In genomic region chr10:29039091-29039490, GRCh38 we compare ENCODE assay signal across 23 cellular contexts.
DNase-seq lines count a peak whose midpoint lies in the region; ATAC-seq and TF ChIP-seq lines count a peak whose summit lies in the region.
"Had no signal": no experiment of that assay in that cellular context is flagged by ENCODE, and none has a peak within 500 bp of the region (broad histone marks: within the 10 kb centered on the region; RNA-seq: fewer than 3 reads in every experiment).

No MANE protein-coding gene starts in this region.

- no peak overlapping the region for H3K9ac ChIP-seq in adipocyte (ENCODE audit: low read length)
- H3K9ac ChIP-seq: BLaER1 treated with 17β-estradiol and CSF1 and Interleukin-3, amounts not matched to agents 10 nM and 100 nM had no signal

- CTCF ChIA-PET in AG04450 (lab: Charles Lee), result no interaction called here
- CTCF ChIA-PET in CD8-positive, alpha-beta T cell (lab: Charles Lee), result no interaction called here

- peaks cover 30% of the 10 kb centered on the region for H3K4me1 ChIP-seq in adipocyte (ENCODE audit: control insufficient read depth, insufficient read depth, low read length)
- no peaks in the 10 kb centered on the region for H3K4me1 ChIP-seq in CD8-positive, alpha-beta T cell (ENCODE audit: insufficient read depth, low read length)

- H3K4me1 Mint-ChIP-seq in osteocyte (ENCODE audit: unreplicated experiment), result peaks cover 32% of the 10 kb centered on the region
- no peaks in the 10 kb centered on the region for H3K4me1 Mint-ChIP-seq in CD8-positive, alpha-beta T cell (ENCODE audit: low read depth)

- intact Hi-C loops in CD8-positive, alpha-beta T cell (cut with DNase I, micrococcal nuclease), result no loop called here

- H3K36me3 ChIP-seq in adipocyte (ENCODE audit: control insufficient read depth, insufficient read depth, low read length, severe bottlenecking), result no peaks in the 10 kb centered on the region
- H3K36me3 ChIP-seq in CD8-positive, alpha-beta T cell (ENCODE audit: insufficient read depth, low read length), result no peaks in the 10 kb centered on the region
- H3K36me3 ChIP-seq: BLaER1 treated with 17β-estradiol and CSF1 and Interleukin-3, amounts not matched to agents 10 nM and 100 nM; MG63; SJSA1 had no signal

- POLR2A ChIA-PET in AG04450 (lab: Yijun Ruan, JAX), result interaction anchor here (1.2 kb wide), 1 partner anchor 198 kb away, joined by 4 read pairs; no protein-coding TSS in a partner anchor
- POLR2A ChIA-PET in CD8-positive, alpha-beta T cell (lab: Charles Lee), result no interaction called here

- H3K27me3 ChIP-seq in AG04450 (ENCODE audit: control insufficient read depth, insufficient read depth, low read length) (no peaks in the 10 kb centered on the region), adipocyte (replicated peaks; ENCODE audit: control insufficient read depth, insufficient read depth, low read length) (no peaks in the 10 kb centered on the region)
- no peaks in the 10 kb centered on the region for H3K27me3 ChIP-seq in CD8-positive, alpha-beta T cell (ENCODE audit: insufficient read depth, low read length)
- H3K27me3 ChIP-seq: BLaER1 treated with 17β-estradiol and CSF1 and Interleukin-3, amounts not matched to agents 10 nM and 100 nM; MG63; SJSA1 had no signal

- ATAC-seq in CD8-positive, alpha-beta T cell, result no peak
- ATAC-seq: PC-3 had no signal

- H3K9me3 Mint-ChIP-seq in osteocyte (ENCODE audit: unreplicated experiment), result peaks cover 18% of the 10 kb centered on the region
- no peaks in the 10 kb centered on the region for H3K9me3 Mint-ChIP-seq in CD8-positive, alpha-beta T cell

- TF ChIP-seq CTCF in AG04450 (IDR thresholded peaks at IDR 0.05; ENCODE audit: low read depth, low read length), result no peak
- no peak for TF ChIP-seq CTCF in fibroblast of villous mesenchyme (IDR thresholded peaks at IDR 0.05; ENCODE audit: insufficient read depth, low read depth, low read length)
- TF ChIP-seq CTCF in osteocyte (IDR thresholded peaks at IDR 0.05), result no peak
- TF ChIP-seq CTCF in CD8-positive, alpha-beta T cell (IDR thresholded peaks at IDR 0.05), result no peak

- no peak overlapping the region for H3K4me3 ChIP-seq in AG04450 (ENCODE audit: low read depth, low read length)
- H3K4me3 ChIP-seq in adipocyte (ENCODE audit: low read length), result no peak overlapping the region
- H3K4me3 ChIP-seq in fibroblast of villous mesenchyme (ENCODE audit: low read depth, low read length), result no peak overlapping the region
- no peak overlapping the region for H3K4me3 ChIP-seq in CD8-positive, alpha-beta T cell (ENCODE audit: low read depth, low read length)
- H3K4me3 ChIP-seq: BLaER1 treated with 17β-estradiol and CSF1 and Interleukin-3, amounts not matched to agents 10 nM and 100 nM; MG63; SJSA1 had no signal

- H3K27ac ChIP-seq in AG04450 (ENCODE audit: low read depth, low read length), result peak overlapping the region; percentile 52
- no peak overlapping the region for H3K27ac ChIP-seq in CD8-positive, alpha-beta T cell (ENCODE audit: low read depth, low read length)
- H3K27ac ChIP-seq: 22Rv1; BLaER1 treated with 17β-estradiol and CSF1 and Interleukin-3, amounts not matched to agents 10 nM and 100 nM; SJSA1 had no signal

- no peaks in the 10 kb centered on the region for H3K36me3 Mint-ChIP-seq in osteocyte (ENCODE audit: unreplicated experiment)
- H3K36me3 Mint-ChIP-seq in CD8-positive, alpha-beta T cell, result no peaks in the 10 kb centered on the region

- no peaks in the 10 kb centered on the region for H3K27me3 Mint-ChIP-seq in osteocyte (ENCODE audit: unreplicated experiment)
- H3K27me3 Mint-ChIP-seq in CD8-positive, alpha-beta T cell (ENCODE audit: low read depth), result peaks cover 20% of the 10 kb centered on the region

- peak overlapping the region; percentile 83 for H3K27ac Mint-ChIP-seq in osteocyte (ENCODE audit: unreplicated experiment)
- no peak overlapping the region for H3K27ac Mint-ChIP-seq in CD8-positive, alpha-beta T cell
- H3K27ac Mint-ChIP-seq: CD4-positive, alpha-beta T cell had no signal

- no peaks in the 10 kb centered on the region for H3K9me3 ChIP-seq in AG04450 (ENCODE audit: control insufficient read depth, insufficient read depth, low read length)
- H3K9me3 ChIP-seq in adipocyte (ENCODE audit: control insufficient read depth, low read length), result no peaks in the 10 kb centered on the region
- H3K9me3 ChIP-seq in CD8-positive, alpha-beta T cell (ENCODE audit: low read length), result no peaks in the 10 kb centered on the region
- H3K9me3 ChIP-seq: SJSA1 had no signal

- no peak overlapping the region for H3K4me3 Mint-ChIP-seq in osteocyte (ENCODE audit: unreplicated experiment)
- H3K4me3 Mint-ChIP-seq in CD8-positive, alpha-beta T cell, result no peak overlapping the region
- H3K4me3 Mint-ChIP-seq: CD4-positive, alpha-beta T cell had no signal

- no peak for DNase-seq in AG04450 (ENCODE audit: low read depth, low spot score)
- DNase-seq in adipocyte (ENCODE audit: low read depth), result peak; percentile 62
- DNase-seq in fibroblast of villous mesenchyme (ENCODE audit: low read depth), result peak; percentile 78
- DNase-seq in osteocyte (ENCODE audit: extremely low spot score, unreplicated experiment), result no peak
- DNase-seq in activated CD4-positive, alpha-beta T cell treated with anti-CD3 and anti-CD28 coated beads for 4 hours, result no peak
- no peak for DNase-seq in CD8-positive, alpha-beta T cell
- DNase-seq in iPS-NIHi7 (ENCODE audit: extremely low spot score), result no peak
- DNase-seq: CD4-positive, alpha-beta T cell; COR-L47; DMS53; KG1; NCI-H1105 treated with DMSO at 0.1 percent for 48 hours; NCI-H2029; NCI-H446; NCI-H524 treated with DMSO at 0.1 percent for 48 hours; NCI-H774; Right ventricle myocardium superior; RPMI8226 had no signal

Comparison
In these comparisons a context has a peak if more than half of its experiments do, and no peak if none do; other contexts are left out.
1. DNase-seq: peak in adipocyte (single experiment) and fibroblast of villous mesenchyme (single experiment); none in AG04450 (single experiment), osteocyte (single experiment), activated CD4-positive, alpha-beta T cell treated with anti-CD3 and anti-CD28 coated beads for 4 hours (0 of 2), CD8-positive, alpha-beta T cell (0 of 7) and iPS-NIHi7 (single experiment).